ENCODE assay signal across 15 cellular contexts in the genomic region with DNA sequence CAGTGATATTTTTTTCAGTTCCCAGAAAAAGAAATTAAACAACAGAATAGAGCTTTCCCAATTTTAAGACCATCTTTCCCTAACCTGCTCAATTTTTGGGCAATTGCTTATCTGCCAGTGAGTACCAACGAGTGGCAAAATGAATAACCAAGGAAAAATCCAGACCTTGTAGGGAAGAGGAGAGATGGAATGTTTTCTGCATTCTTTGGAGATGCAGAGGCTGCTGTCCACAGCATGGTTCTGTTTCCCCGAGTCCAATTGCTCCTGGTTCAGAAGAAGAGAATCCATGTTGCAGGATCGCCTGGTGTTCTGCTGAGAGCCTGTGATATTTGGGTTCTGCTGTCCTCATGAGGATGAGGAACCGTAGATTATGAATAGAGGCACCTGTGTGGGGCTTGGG.
"Had no signal": no experiment of that assay in that cellular context is flagged by ENCODE, and none has a peak within 500 bp of the region (broad histone marks: within the 10 kb centered on the region; RNA-seq: fewer than 3 reads in every experiment).

No MANE protein-coding gene starts in this region.

- DNase-seq: endodermal cell; erythroblast; foreskin keratinocyte; kidney glomerular epithelial cell; mucosa of descending colon; natural killer cell; ovary; right cardiac atrium; small intestine; stimulated activated CD4-positive, alpha-beta T cell treated with anti-CD3 and anti-CD28 coated beads, Interleukin-12 subunit alpha, Interleukin-12 subunit beta, amount 100 ng/mL, for 4 hours; stimulated activated naive CD4-positive, alpha-beta T cell treated with Interleukin-2 at 50 U/mL for 16 hours; trophoblast cell had no signal

- ATAC-seq: foreskin keratinocyte, mucosa of descending colon, natural killer cell, right cardiac atrium had no signal

- H3K4me1 Mint-ChIP-seq: endodermal cell, neural crest cell had no signal

- H3K36me3 Mint-ChIP-seq: natural killer cell had no signal

- H3K9me3 Mint-ChIP-seq: dendritic cell treated with granulocyte-macrophage colony-stimulating factor and Interleukin-4, amounts not matched to agents 40 ng/mL and 50 ng/mL, for 4 days; endodermal cell; natural killer cell had no signal

- H3K27ac ChIP-seq: foreskin keratinocyte, hepatocyte, ovary had no signal

- H3K27ac Mint-ChIP-seq: dendritic cell treated with granulocyte-macrophage colony-stimulating factor and Interleukin-4, amounts not matched to agents 40 ng/mL and 50 ng/mL, for 4 days; endodermal cell; natural killer cell had no signal

- H3K36me3 ChIP-seq: ovary had no signal

- H3K9me3 ChIP-seq: mucosa of descending colon, ovary had no signal

- H3K27me3 ChIP-seq: foreskin keratinocyte, hepatocyte, ovary had no signal

- H3K4me3 Mint-ChIP-seq: dendritic cell treated with granulocyte-macrophage colony-stimulating factor and Interleukin-4, amounts not matched to agents 40 ng/mL and 50 ng/mL, for 4 days; endodermal cell; natural killer cell; neural crest cell had no signal

- H3K27me3 Mint-ChIP-seq: dendritic cell treated with granulocyte-macrophage colony-stimulating factor and Interleukin-4, amounts not matched to agents 40 ng/mL and 50 ng/mL, for 4 days had no signal

- H3K4me3 ChIP-seq: hepatocyte, mucosa of descending colon, ovary had no signal
